In genomic region chr1:234840253-234840652, GRCh38 we compare ENCODE assay signal across 13 cellular contexts.
"Had no signal": no experiment of that assay in that cellular context is flagged by ENCODE, and none has a peak within 500 bp of the region (broad histone marks: within the 10 kb centered on the region; RNA-seq: fewer than 3 reads in every experiment).

No MANE protein-coding gene starts in this region.

- H3K4me1 ChIP-seq: uterus had no signal

- H3K36me3 ChIP-seq: tibial artery, uterus had no signal

- H3K36me3 Mint-ChIP-seq: activated naive CD4-positive, alpha-beta T cell treated with anti-CD3 and anti-CD28 coated beads, Interleukin-2, amount 50 U/mL, for 24 hours had no signal

- H3K4me3 Mint-ChIP-seq: activated naive CD4-positive, alpha-beta T cell treated with anti-CD3 and anti-CD28 coated beads, Interleukin-2, amount 50 U/mL, for 24 hours; central memory CD8-positive, alpha-beta T cell had no signal

- H3K27me3 Mint-ChIP-seq: activated naive CD4-positive, alpha-beta T cell treated with anti-CD3 and anti-CD28 coated beads, Interleukin-2, amount 50 U/mL, for 24 hours; central memory CD8-positive, alpha-beta T cell had no signal

- H3K27me3 ChIP-seq: body of pancreas, tibial artery, uterus had no signal

- H3K9me3 ChIP-seq: body of pancreas, tibial artery, uterus had no signal

- ATAC-seq: body of pancreas, right cardiac atrium had no signal

- H3K27ac ChIP-seq: body of pancreas, tibial artery, uterus had no signal

- DNase-seq: activated CD8-positive, alpha-beta memory T cell treated with anti-CD3 and anti-CD28 coated beads, Interleukin-2, amount 50 U/mL, for 4 hours; body of pancreas; cortex of kidney; effector memory CD4-positive, alpha-beta T cell; hippocampal formation; kidney glomerular epithelial cell; midbrain; right cardiac atrium; small intestine; tibial artery; uterus had no signal

- H3K9me3 Mint-ChIP-seq: activated naive CD4-positive, alpha-beta T cell treated with anti-CD3 and anti-CD28 coated beads, Interleukin-2, amount 50 U/mL, for 24 hours; central memory CD8-positive, alpha-beta T cell had no signal

- H3K27ac Mint-ChIP-seq: activated naive CD4-positive, alpha-beta T cell treated with anti-CD3 and anti-CD28 coated beads, Interleukin-2, amount 50 U/mL, for 24 hours had no signal

- H3K4me3 ChIP-seq: body of pancreas, tibial artery, uterus had no signal
